ENCODE assay signal across 1 cellular context in genomic region chr9:121701736-121702261, GRCh38.
TF ChIP-seq lines count a peak whose summit lies in the region.

No MANE protein-coding gene starts in this region.

TF ChIP-seq in GM23338, 12 proteins besides CTCF, POLR2A, EP300 and RAD21 (continued from another document):
- TF ChIP-seq ZNF462 (CRISPR knock-in tag; IDR thresholded peaks at IDR 0.05) (no peak), CREB1 (CRISPR knock-in tag; IDR thresholded peaks at IDR 0.05; ENCODE audit: low read depth) (no peak), STAT1 (IDR thresholded peaks at IDR 0.05; ENCODE audit: unreplicated experiment) (no peak), ZNF114 (CRISPR knock-in tag; IDR thresholded peaks at IDR 0.05) (no peak), EZH2 (IDR thresholded peaks at IDR 0.05; ENCODE audit: low read depth, unreplicated experiment) (no peak), ETS1 (IDR thresholded peaks at IDR 0.05) (no peak), EZH2phosphoT487 (IDR thresholded peaks at IDR 0.05; ENCODE audit: unreplicated experiment) (no peak)
TF ChIP-seq in GM23338: peak in this region for 0.
